ENCODE assay signal across 6 cellular contexts in the genomic region with DNA sequence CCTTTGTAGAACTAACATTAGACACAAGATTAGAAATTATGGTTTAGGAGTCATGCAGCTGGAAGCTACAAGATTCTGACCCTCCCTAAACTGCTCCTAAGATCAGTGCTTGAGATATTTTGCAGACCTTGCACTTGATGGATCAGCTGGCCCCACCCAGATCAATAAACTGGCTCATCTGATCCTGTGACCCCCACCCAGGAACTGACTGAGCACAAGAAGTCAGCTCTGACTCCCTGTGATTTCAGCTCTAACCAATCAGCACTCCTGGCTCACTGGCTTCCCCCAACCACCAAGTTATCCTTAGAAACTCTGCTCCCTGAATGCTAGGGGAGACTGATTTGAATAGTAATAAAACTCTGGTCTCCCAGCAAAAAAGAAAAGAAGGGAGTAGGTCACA. TPM values are rescaled to one million over a fixed set of nuclear protein-coding genes. Genes with fewer than 3 reads are reported as not detected.
A peak's percentile ranks its signal among the peaks of the same experiment; 100 is the strongest.
DNase-seq lines count a peak whose midpoint lies in the region; ATAC-seq and TF ChIP-seq lines count a peak whose summit lies in the region.
"Not testable (repeated sequence)": the region's sequence is repeated elsewhere in the genome, so short reads cannot be mapped to it uniquely, and the experiment has no call there.

No MANE protein-coding gene starts in this region.

- intact Hi-C loops in colonic mucosa (cut with DNase I), result not testable (repeated sequence)

- not testable (repeated sequence) for TF ChIP-seq POLR2A in Peyer's patch (IDR thresholded peaks at IDR 0.05)

- H3K27me3 Mint-ChIP-seq in activated T-cell treated with anti-CD3 and anti-CD28 coated beads, Interleukin-2, amount 50 U/mL, for 72 hours (ENCODE audit: low read depth), result not testable (repeated sequence)

- DNase-seq in Peyer's patch, result peak in 1 of 3 donors; percentile 56
- DNase-seq in activated T-cell treated with anti-CD3 and anti-CD28 coated beads, Interleukin-2, amount 50 U/mL, for 72 hours; colonic mucosa; smooth muscle cell (lab: John Stamatoyannopoulos, UW; ENCODE audit: unreplicated experiment): not testable (repeated sequence)

- not testable (repeated sequence) for H3K4me3 ChIP-seq in Peyer's patch; colonic mucosa; esophagus (ENCODE audit: low read depth in 1 of 2, low read length in 2 of 2); mucosa of rectum (ENCODE audit: low read length in 2 of 2); smooth muscle cell

- not testable (repeated sequence) for H3K9me3 ChIP-seq in Peyer's patch; colonic mucosa; esophagus (ENCODE audit: control insufficient read depth in 2 of 2, insufficient read depth in 1 of 2, low read depth in 1 of 2, low read length in 1 of 2); mucosa of rectum (ENCODE audit: control insufficient read depth in 2 of 2, low read length in 2 of 2); smooth muscle cell (replicated peaks; ENCODE audit: low read depth)

- H4K20me1 ChIP-seq in smooth muscle cell (ENCODE audit: low read depth), result peaks cover 92% of the 10 kb centered on the region

- H3K36me3 ChIP-seq in Peyer's patch (peaks cover 0 to 31% (median 0%) of the 10 kb centered on the region in 3 donors), mucosa of rectum (ENCODE audit: control insufficient read depth in 2 of 2, insufficient read depth in 2 of 2, low read length in 2 of 2) (peaks cover 26 to 40% of the 10 kb centered on the region in 2 donors)
- not testable (repeated sequence) for H3K36me3 ChIP-seq in colonic mucosa; esophagus (ENCODE audit: control insufficient read depth in 2 of 2, insufficient read depth in 2 of 2, low read length in 1 of 2); smooth muscle cell (ENCODE audit: low read depth)

- H3K4me1 ChIP-seq in Peyer's patch (peaks cover 0 to 25% (median 1%) of the 10 kb centered on the region in 4 donors), colonic mucosa (peaks cover 18% of the 10 kb centered on the region), mucosa of rectum (ENCODE audit: control insufficient read depth in 2 of 2, insufficient read depth in 2 of 2, low read length in 2 of 2) (peaks cover 13 to 37% of the 10 kb centered on the region in 2 donors)
- not testable (repeated sequence) for H3K4me1 ChIP-seq in esophagus (ENCODE audit: control insufficient read depth in 2 of 2, insufficient read depth in 2 of 2, low read length in 1 of 2); smooth muscle cell (ENCODE audit: low read depth)

- not testable (repeated sequence) for TF ChIP-seq CTCF in Peyer's patch (IDR thresholded peaks at IDR 0.05); colonic mucosa (IDR thresholded peaks at IDR 0.05); smooth muscle cell (IDR thresholded peaks at IDR 0.05; ENCODE audit: borderline replicate concordance, insufficient read depth, poor library complexity, severe bottlenecking)

- H3K9ac ChIP-seq in colonic mucosa (ENCODE audit: low read depth in 2 of 2, low read length in 2 of 2); mucosa of rectum (ENCODE audit: low read depth in 1 of 2, low read length in 2 of 2); smooth muscle cell (ENCODE audit: low read depth): not testable (repeated sequence)

- not testable (repeated sequence) for H3K36me3 Mint-ChIP-seq in activated T-cell treated with anti-CD3 and anti-CD28 coated beads, Interleukin-2, amount 50 U/mL, for 72 hours (ENCODE audit: insufficient read depth in 2 of 2)

- H3K27ac ChIP-seq in Peyer's patch (peak overlapping the region in 3 of 4 donors; percentile 18 to 69 (median 61)), colonic mucosa (peak overlapping the region; percentile 72), esophagus (ENCODE audit: low read depth in 2 of 2, low read length in 1 of 2) (peak overlapping the region; percentile 54 to 68), mucosa of rectum (ENCODE audit: low read depth in 2 of 2, low read length in 2 of 2) (peak overlapping the region; percentile 39 to 86), smooth muscle cell (ENCODE audit: low read depth) (peak overlapping the region; percentile 14)

- H3F3A ChIP-seq in smooth muscle cell (ENCODE audit: low read depth), result not testable (repeated sequence)

- not testable (repeated sequence) for H2AFZ ChIP-seq in smooth muscle cell (ENCODE audit: low read depth)

- peaks cover 10% of the 10 kb centered on the region for H3K79me2 ChIP-seq in smooth muscle cell (ENCODE audit: low read depth)

- H3K4me2 ChIP-seq in smooth muscle cell, result not testable (repeated sequence)

- not testable (repeated sequence) for H3K9me3 Mint-ChIP-seq in activated T-cell treated with anti-CD3 and anti-CD28 coated beads, Interleukin-2, amount 50 U/mL, for 72 hours

- peak overlapping the region; percentile 8 for H3K27ac Mint-ChIP-seq in activated T-cell treated with anti-CD3 and anti-CD28 coated beads, Interleukin-2, amount 50 U/mL, for 72 hours

- not testable (repeated sequence) for ATAC-seq in activated T-cell treated with anti-CD3 and anti-CD28 coated beads, Interleukin-2, amount 50 U/mL, for 72 hours (replicated peaks in 1 of 2)

- H3K27me3 ChIP-seq in Peyer's patch; colonic mucosa; esophagus (ENCODE audit: control insufficient read depth in 1 of 2, insufficient read depth in 2 of 2, low read length in 2 of 2); mucosa of rectum (ENCODE audit: control insufficient read depth in 2 of 2, insufficient read depth in 2 of 2, low read length in 2 of 2); smooth muscle cell (ENCODE audit: low read depth): not testable (repeated sequence)

- H3K4me1 Mint-ChIP-seq in activated T-cell treated with anti-CD3 and anti-CD28 coated beads, Interleukin-2, amount 50 U/mL, for 72 hours (ENCODE audit: low read depth), result not testable (repeated sequence)

- H3K4me3 Mint-ChIP-seq in activated T-cell treated with anti-CD3 and anti-CD28 coated beads, Interleukin-2, amount 50 U/mL, for 72 hours, result not testable (repeated sequence)

RNA-seq across cellular contexts. Expression of a gene that starts 55.6 kb away (rescaled TPM):
- total RNA-seq in Peyer's patch (100 to 1,000 TPM in 3 of 4 donors, 10 to 100 TPM in 1; 66.0 to 173 (median 133) TPM), colonic mucosa (100 to 1,000 TPM; 111 to 159 TPM), smooth muscle cell (189 and 215 TPM in 2 replicates)
- total RNA-seq in activated T-cell treated with anti-CD3 and anti-CD28 coated beads, Interleukin-2, amount 50 U/mL, for 72 hours, result 10 to 100 TPM; 31.6 to 51.0 TPM
- polyA plus RNA-seq in esophagus (10 to 100 TPM; 30.0 to 82.0 TPM), smooth muscle cell (153 TPM in 2 replicates)

Comparison
In these comparisons a context has a peak if more than half of its experiments do, and no peak if none do; other contexts are left out.
1. H3K27ac ChIP-seq: peak in every context shown above with its lines; median percentile 72 in colonic mucosa; 62 in mucosa of rectum; 61 in Peyer's patch; 61 in esophagus; 14 in smooth muscle cell.